ENCODE assay signal across 8 cellular contexts in the genomic region with DNA sequence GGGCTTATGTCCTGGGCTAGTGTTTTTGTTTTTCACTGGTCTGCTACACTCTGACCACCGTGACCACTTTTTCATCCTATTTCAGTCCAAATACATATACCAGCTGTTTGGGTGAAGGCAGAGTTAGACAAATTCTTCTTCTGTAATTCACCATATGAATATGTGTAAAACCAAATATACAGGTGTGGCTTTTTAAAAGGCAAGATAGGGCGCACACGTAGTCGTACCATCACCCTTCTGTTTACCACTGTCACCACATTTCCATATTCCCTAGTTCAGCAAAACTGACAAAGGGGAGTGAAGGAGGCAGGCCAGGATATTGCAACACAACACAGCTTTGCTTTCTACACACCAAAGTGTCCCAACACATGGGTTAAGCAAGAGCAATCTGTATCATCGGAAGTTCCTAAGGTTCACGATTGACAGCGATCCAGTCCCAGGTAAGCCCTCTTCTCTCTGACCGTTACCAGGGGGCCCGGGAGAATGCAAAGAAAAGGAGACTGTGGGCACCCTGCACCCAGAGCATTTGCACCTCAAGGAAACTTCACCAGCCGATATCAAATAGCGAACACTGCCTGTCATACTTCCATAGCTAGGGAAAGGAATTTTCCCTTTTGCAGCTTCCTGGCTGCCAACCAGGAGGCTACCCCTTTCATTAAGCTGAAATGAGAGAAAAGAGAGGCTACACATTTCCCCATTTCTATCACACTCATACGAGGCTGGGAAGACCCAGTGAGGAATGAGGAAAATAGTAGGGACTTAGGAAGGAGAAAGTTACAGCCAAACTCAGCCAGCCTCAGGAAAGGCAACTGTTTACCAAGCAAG. TPM values are rescaled to one million over a fixed set of nuclear protein-coding genes. Genes with fewer than 3 reads are reported as not detected.
DNase-seq lines count a peak whose midpoint lies in the region; ATAC-seq, FAIRE-seq and TF ChIP-seq lines count a peak whose summit lies in the region.

No MANE protein-coding gene starts in this region.

- peaks cover 0 to 14% (median 0%) of the 10 kb centered on the region in 3 donors for H3K36me3 Mint-ChIP-seq in naive thymus-derived CD8-positive, alpha-beta T cell

- H3K27me3 Mint-ChIP-seq in naive thymus-derived CD8-positive, alpha-beta T cell = no peaks in the 10 kb centered on the region

- FAIRE-seq in bronchial epithelial cell (lab: Jason Lieb, UNC) (peak; percentile 66), HTR-8/SVneo (lab: Jason Lieb, UNC) (no peak)

- H3K36me3 ChIP-seq in bronchial epithelial cell (ENCODE audit: control insufficient read depth, insufficient read depth, low read length) = no peaks in the 10 kb centered on the region

- H3K4me3 ChIP-seq in bronchial epithelial cell (ENCODE audit: low read depth, low read length) = no peak overlapping the region

- peak overlapping the region in 5 of 10 donors; percentile 7 to 50 (median 30) for H3K4me3 Mint-ChIP-seq in naive thymus-derived CD8-positive, alpha-beta T cell

- POLR2A ChIA-PET in naive thymus-derived CD8-positive, alpha-beta T cell (lab: Charles Lee) = interaction anchor here (0.5 kb wide), 1 partner anchor 774 kb away, joined by 5 read pairs; no protein-coding TSS in a partner anchor

- H3K27ac Mint-ChIP-seq in naive thymus-derived CD8-positive, alpha-beta T cell = peak overlapping the region; percentile 20 to 89 (median 63)

- peak; percentile 40 for DNase-seq in EH (ENCODE audit: low read depth)
- DNase-seq in bronchial epithelial cell (ENCODE audit: low read depth) = peak; percentile 86
- no peak for DNase-seq in naive thymus-derived CD8-positive, alpha-beta T cell
- DNase-seq in HTR-8/SVneo (ENCODE audit: insufficient read length, low spot score) = no peak
- DNase-seq in GM10266 (ENCODE audit: extremely low spot score) = no peak

- H3K27me3 ChIP-seq in bronchial epithelial cell (ENCODE audit: control insufficient read depth, insufficient read depth, low read length) = no peaks in the 10 kb centered on the region

- H3K4me1 Mint-ChIP-seq in naive thymus-derived CD8-positive, alpha-beta T cell = peaks cover 45 to 94% (median 88%) of the 10 kb centered on the region in 4 donors

- TF ChIP-seq CTCF in bronchial epithelial cell (IDR thresholded peaks at IDR 0.05; ENCODE audit: insufficient read depth, low read length, severe bottlenecking) = no peak
- TF ChIP-seq CTCF in GM10266 (IDR thresholded peaks at IDR 0.05; ENCODE audit: control insufficient read depth, insufficient read depth, low read depth, missing control alignments) = no peak

- no peaks in the 10 kb centered on the region for H3K9me3 Mint-ChIP-seq in naive thymus-derived CD8-positive, alpha-beta T cell

- peak; percentile 46 for ATAC-seq in HG03457 (IDR thresholded peaks at IDR 0.05; ENCODE audit: unreplicated experiment)
- no peak for ATAC-seq in naive thymus-derived CD8-positive, alpha-beta T cell
- no peak for ATAC-seq in HG02885 (IDR thresholded peaks at IDR 0.05; ENCODE audit: poor library complexity, unreplicated experiment)
- no peak for ATAC-seq in HG03139 (IDR thresholded peaks at IDR 0.05; ENCODE audit: unreplicated experiment)

RNA-seq across cellular contexts. Expression of gene CREBBP, which starts 23.1 kb away (rescaled TPM):
- total RNA-seq in bronchial epithelial cell = 7.4 and 12.8 TPM in 2 replicates
- 100 to 1,000 TPM; 153 to 167 TPM for total RNA-seq in naive thymus-derived CD8-positive, alpha-beta T cell
- polyA plus RNA-seq in naive thymus-derived CD8-positive, alpha-beta T cell = 10 to 100 TPM in 1 of 3 donors, 1 to 10 TPM in 2; 2.9 to 12.0 (median 6.4) TPM

Comparison
In these comparisons a context has a peak if more than half of its experiments do, and no peak if none do; other contexts are left out.
1. DNase-seq: peak in EH (single experiment) and bronchial epithelial cell (single experiment); none in naive thymus-derived CD8-positive, alpha-beta T cell (0 of 10), HTR-8/SVneo (single experiment) and GM10266 (single experiment).
2. RNA of gene CREBBP, which starts 23.1 kb away (total RNA-seq): 153 to 167 TPM in naive thymus-derived CD8-positive, alpha-beta T cell; 7.4 to 12.8 TPM in bronchial epithelial cell; every median in the first group is over 10 times any median in the second.